ENCODE assay signal across 21 cellular contexts in the genomic region with DNA sequence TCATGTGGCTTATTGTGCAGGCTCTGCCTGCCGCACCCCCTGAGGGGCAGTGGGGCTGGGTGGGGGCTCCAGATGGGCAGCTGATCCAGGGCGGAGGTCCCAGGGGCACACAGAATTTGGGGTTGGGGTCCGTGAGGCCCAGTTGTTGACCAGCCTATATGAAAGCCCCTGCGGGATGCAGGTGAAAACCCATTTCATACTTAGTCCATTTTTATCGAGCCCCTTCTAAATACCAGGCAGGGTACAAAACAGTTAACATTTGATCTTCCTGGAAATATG. TPM values are rescaled to one million over a fixed set of nuclear protein-coding genes. Genes with fewer than 3 reads are reported as not detected.
DNase-seq lines count a peak whose midpoint lies in the region.
"Had no signal": no experiment of that assay in that cellular context is flagged by ENCODE, and none has a peak within 500 bp of the region (broad histone marks: within the 10 kb centered on the region; RNA-seq: fewer than 3 reads in every experiment).

No MANE protein-coding gene starts in this region.

- H3K9me3 ChIP-seq in effector memory CD4-positive, alpha-beta T cell (ENCODE audit: control insufficient read depth, low read length), result no peaks in the 10 kb centered on the region
- H3K9me3 ChIP-seq in SJCRH30 (replicated peaks), result no peaks in the 10 kb centered on the region
- H3K9me3 ChIP-seq: A549, BLaER1 had no signal

- H3K4me3 ChIP-seq in effector memory CD4-positive, alpha-beta T cell (ENCODE audit: insufficient read depth, low read depth, low read length, poor library complexity, severe bottlenecking), result no peak overlapping the region
- H3K4me3 ChIP-seq in SJCRH30, result no peak overlapping the region
- H3K4me3 ChIP-seq: A549, BLaER1, GM12878 had no signal

- H3K4me1 ChIP-seq in effector memory CD4-positive, alpha-beta T cell (ENCODE audit: control insufficient read depth, insufficient read depth, low read length, poor library complexity, severe bottlenecking), result no peaks in the 10 kb centered on the region
- no peaks in the 10 kb centered on the region for H3K4me1 ChIP-seq in SJCRH30

- no peaks in the 10 kb centered on the region for H3K27me3 ChIP-seq in effector memory CD4-positive, alpha-beta T cell (replicated peaks; ENCODE audit: control insufficient read depth, insufficient read depth, low read length, poor library complexity, severe bottlenecking)
- H3K27me3 ChIP-seq in SJCRH30, result peaks cover 15% of the 10 kb centered on the region
- H3K27me3 ChIP-seq: BLaER1 had no signal

- DNase-seq in activated CD8-positive, alpha-beta memory T cell treated with anti-CD3 and anti-CD28 coated beads for 24 hours, result peak; percentile 43
- DNase-seq in activated CD8-positive, alpha-beta memory T cell treated with anti-CD3 and anti-CD28 coated beads, Interleukin-2, amount 50 U/mL, for 48 hours, result no peak
- peak; percentile 67 for DNase-seq in mesenteric fat pad (ENCODE audit: low spot score)
- DNase-seq in posterior vena cava (ENCODE audit: low spot score), result peak; percentile 66
- no peak for DNase-seq in effector memory CD4-positive, alpha-beta T cell
- DNase-seq in SJCRH30, result no peak
- DNase-seq in stimulated activated naive CD4-positive, alpha-beta T cell (lab: John Stamatoyannopoulos, UW), result no peak
- DNase-seq: AML-193; CD4-positive, alpha-beta memory T cell; DND-41; EL; GOT3; H7; HFFc6; IMR-90 had no signal

- intact Hi-C loops in posterior vena cava (cut with DNase I), result loop anchor here (5.0 kb wide), 2 partner anchors 194 to 489 kb away; no protein-coding TSS in a partner anchor

- no peak overlapping the region for H3K27ac ChIP-seq in effector memory CD4-positive, alpha-beta T cell (ENCODE audit: insufficient read depth, low read length, poor library complexity, severe bottlenecking)
- H3K27ac ChIP-seq in SJCRH30, result no peak overlapping the region
- H3K27ac ChIP-seq: 22Rv1, A549, BLaER1, HL-60 had no signal

- H3K36me3 ChIP-seq in effector memory CD4-positive, alpha-beta T cell (ENCODE audit: control insufficient read depth, insufficient read depth, low read length), result no peaks in the 10 kb centered on the region
- H3K36me3 ChIP-seq in SJCRH30, result no peaks in the 10 kb centered on the region
- H3K36me3 ChIP-seq: BLaER1 had no signal

RNA-seq across cellular contexts. Expression of gene MYO7B, which starts 30.6 kb away (rescaled TPM):
- total RNA-seq in mesenteric fat pad (2.1 TPM), posterior vena cava (under 1 TPM; 0.67 to 0.79 TPM)
- total RNA-seq in SJCRH30 (2014; rRNA removed; shearing (Covaris generic)), result 2.7 and 3.7 TPM in 2 replicates
- total RNA-seq: CD4-positive, alpha-beta memory T cell; G401; H7 had no signal

RNA-seq across cellular contexts. Expression of gene IWS1, which starts 39.8 kb away (rescaled TPM):
- 39.1 TPM for total RNA-seq in mesenteric fat pad
- total RNA-seq in posterior vena cava, result 10 to 100 TPM; 31.0 to 35.4 TPM
- 61.1 and 66.8 TPM in 2 replicates for total RNA-seq in SJCRH30 (2014; rRNA removed; shearing (Covaris generic))

Comparison
In these comparisons a context has a peak if more than half of its experiments do, and no peak if none do; other contexts are left out.
1. DNase-seq: peak in activated CD8-positive, alpha-beta memory T cell treated with anti-CD3 and anti-CD28 coated beads for 24 hours (single experiment), mesenteric fat pad (single experiment) and posterior vena cava (single experiment); none in activated CD8-positive, alpha-beta memory T cell treated with anti-CD3 and anti-CD28 coated beads, Interleukin-2, amount 50 U/mL, for 48 hours (single experiment), effector memory CD4-positive, alpha-beta T cell (0 of 3), SJCRH30 (0 of 2) and stimulated activated naive CD4-positive, alpha-beta T cell (0 of 6).